Comparison of ENCODE assay signal across 1 cellular context in the genomic region with DNA sequence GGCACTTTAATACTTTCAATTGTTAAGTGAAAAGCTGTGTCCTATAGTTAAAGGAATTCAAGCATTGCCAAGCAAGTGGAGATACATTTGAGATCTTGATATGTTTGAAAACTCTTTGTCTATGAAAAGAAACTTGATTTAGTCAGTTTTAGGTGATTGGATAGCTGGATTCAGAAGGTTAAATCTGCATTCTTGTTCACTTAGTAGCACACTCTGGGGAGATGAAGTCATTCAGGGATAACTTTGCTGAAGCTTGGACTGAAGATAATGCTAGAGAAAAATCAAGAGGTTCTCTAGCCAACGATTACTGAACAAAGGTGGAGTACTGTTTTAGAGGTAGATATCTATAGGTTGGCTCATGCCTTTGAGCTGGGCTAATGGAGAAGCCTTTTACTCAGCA.
TF ChIP-seq lines count a peak whose summit lies in the region.

No MANE protein-coding gene starts in this region.

TF ChIP-seq in IMR-90, 13 proteins besides CTCF, POLR2A, EP300 and RAD21:
- TF ChIP-seq SMC3 (IDR thresholded peaks at IDR 0.05; ENCODE audit: low read depth, low read length) (no peak), BHLHE40 (IDR thresholded peaks at IDR 0.05; ENCODE audit: low read depth, low read length) (no peak), NFE2L2 (IDR thresholded peaks at IDR 0.05; ENCODE audit: low read depth, low read length) (no peak), FOS (IDR thresholded peaks at IDR 0.05; ENCODE audit: low read depth, low read length) (no peak), CEBPB (IDR thresholded peaks at IDR 0.05; ENCODE audit: low read depth, low read length) (no peak), MAFK (IDR thresholded peaks at IDR 0.05; ENCODE audit: low read depth, low read length) (no peak), RFX5 (IDR thresholded peaks at IDR 0.05; ENCODE audit: low read depth, low read length) (no peak), MAZ (IDR thresholded peaks at IDR 0.05; ENCODE audit: borderline replicate concordance, low read depth, low read length) (no peak), RCOR1 (IDR thresholded peaks at IDR 0.05; ENCODE audit: insufficient replicate concordance, low read length) (no peak), CHD1 (IDR thresholded peaks at IDR 0.05; ENCODE audit: low read depth, low read length) (no peak), MXI1 (IDR thresholded peaks at IDR 0.05; ENCODE audit: borderline replicate concordance, low read depth, low read length) (no peak)
- TF ChIP-seq, protein P1, sequence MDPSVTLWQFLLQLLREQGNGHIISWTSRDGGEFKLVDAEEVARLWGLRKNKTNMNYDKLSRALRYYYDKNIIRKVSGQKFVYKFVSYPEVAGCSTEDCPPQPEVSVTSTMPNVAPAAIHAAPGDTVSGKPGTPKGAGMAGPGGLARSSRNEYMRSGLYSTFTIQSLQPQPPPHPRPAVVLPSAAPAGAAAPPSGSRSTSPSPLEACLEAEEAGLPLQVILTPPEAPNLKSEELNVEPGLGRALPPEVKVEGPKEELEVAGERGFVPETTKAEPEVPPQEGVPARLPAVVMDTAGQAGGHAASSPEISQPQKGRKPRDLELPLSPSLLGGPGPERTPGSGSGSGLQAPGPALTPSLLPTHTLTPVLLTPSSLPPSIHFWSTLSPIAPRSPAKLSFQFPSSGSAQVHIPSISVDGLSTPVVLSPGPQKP (IDR thresholded peaks at IDR 0.05; ENCODE audit: borderline replicate concordance, low read depth, low read length): no peak
- TF ChIP-seq, protein P2, sequence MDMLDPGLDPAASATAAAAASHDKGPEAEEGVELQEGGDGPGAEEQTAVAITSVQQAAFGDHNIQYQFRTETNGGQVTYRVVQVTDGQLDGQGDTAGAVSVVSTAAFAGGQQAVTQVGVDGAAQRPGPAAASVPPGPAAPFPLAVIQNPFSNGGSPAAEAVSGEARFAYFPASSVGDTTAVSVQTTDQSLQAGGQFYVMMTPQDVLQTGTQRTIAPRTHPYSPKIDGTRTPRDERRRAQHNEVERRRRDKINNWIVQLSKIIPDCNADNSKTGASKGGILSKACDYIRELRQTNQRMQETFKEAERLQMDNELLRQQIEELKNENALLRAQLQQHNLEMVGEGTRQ (IDR thresholded peaks at IDR 0.05; ENCODE audit: low read depth, low read length): no peak
